1 cellular context compared by ENCODE assay signal in the genomic region with DNA sequence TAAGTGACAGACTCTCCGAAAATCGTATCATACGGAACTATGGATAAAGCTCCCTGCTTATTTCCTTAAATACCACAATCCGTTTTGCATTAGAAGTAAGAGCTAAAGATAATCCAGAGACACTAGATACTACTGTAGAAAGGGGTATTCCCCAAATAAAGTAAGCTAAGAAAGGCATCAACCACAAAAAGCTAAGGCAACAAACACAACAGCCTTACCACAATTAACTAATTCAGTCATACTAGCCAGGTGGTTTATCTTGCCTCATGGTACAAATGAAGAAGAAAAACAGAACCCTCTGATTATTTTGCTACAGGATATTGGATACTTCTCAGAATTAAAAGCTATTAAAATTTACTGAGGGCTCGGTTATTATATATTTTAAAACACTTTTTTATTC.
TF ChIP-seq lines count a peak whose summit lies in the region.

No MANE protein-coding gene starts in this region.

TF ChIP-seq in GM12878, 131 proteins besides CTCF, POLR2A, EP300 and RAD21 (continued from another document and continues in another):
- TF ChIP-seq, protein P1, sequence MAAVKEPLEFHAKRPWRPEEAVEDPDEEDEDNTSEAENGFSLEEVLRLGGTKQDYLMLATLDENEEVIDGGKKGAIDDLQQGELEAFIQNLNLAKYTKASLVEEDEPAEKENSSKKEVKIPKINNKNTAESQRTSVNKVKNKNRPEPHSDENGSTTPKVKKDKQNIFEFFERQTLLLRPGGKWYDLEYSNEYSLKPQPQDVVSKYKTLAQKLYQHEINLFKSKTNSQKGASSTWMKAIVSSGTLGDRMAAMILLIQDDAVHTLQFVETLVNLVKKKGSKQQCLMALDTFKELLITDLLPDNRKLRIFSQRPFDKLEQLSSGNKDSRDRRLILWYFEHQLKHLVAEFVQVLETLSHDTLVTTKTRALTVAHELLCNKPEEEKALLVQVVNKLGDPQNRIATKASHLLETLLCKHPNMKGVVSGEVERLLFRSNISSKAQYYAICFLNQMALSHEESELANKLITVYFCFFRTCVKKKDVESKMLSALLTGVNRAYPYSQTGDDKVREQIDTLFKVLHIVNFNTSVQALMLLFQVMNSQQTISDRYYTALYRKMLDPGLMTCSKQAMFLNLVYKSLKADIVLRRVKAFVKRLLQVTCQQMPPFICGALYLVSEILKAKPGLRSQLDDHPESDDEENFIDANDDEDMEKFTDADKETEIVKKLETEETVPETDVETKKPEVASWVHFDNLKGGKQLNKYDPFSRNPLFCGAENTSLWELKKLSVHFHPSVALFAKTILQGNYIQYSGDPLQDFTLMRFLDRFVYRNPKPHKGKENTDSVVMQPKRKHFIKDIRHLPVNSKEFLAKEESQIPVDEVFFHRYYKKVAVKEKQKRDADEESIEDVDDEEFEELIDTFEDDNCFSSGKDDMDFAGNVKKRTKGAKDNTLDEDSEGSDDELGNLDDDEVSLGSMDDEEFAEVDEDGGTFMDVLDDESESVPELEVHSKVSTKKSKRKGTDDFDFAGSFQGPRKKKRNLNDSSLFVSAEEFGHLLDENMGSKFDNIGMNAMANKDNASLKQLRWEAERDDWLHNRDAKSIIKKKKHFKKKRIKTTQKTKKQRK (IDR thresholded peaks at IDR 0.05; ENCODE audit: low read depth, low read length): no peak
- TF ChIP-seq TCF12 (IDR thresholded peaks at IDR 0.05; ENCODE audit: low read depth, low read length) (peak; percentile 91), ZNF384 (IDR thresholded peaks at IDR 0.05; ENCODE audit: borderline replicate concordance, low read depth, low read length) (no peak), MEF2A (IDR thresholded peaks at IDR 0.05; ENCODE audit: insufficient read depth, low read depth, low read length) (peak; percentile 98), ZBED1 (IDR thresholded peaks at IDR 0.05; ENCODE audit: borderline replicate concordance) (peak; percentile 53; the same call in 1 of the 2 replicates), ZNF622 (IDR thresholded peaks at IDR 0.05) (no peak), KLF5 (IDR thresholded peaks at IDR 0.05; ENCODE audit: partially characterized antibody) (no peak), ETV6 (conservative IDR thresholded peaks at IDR 0.05 in 1 of 2, IDR thresholded peaks at IDR 0.05 in 1 of 2; ENCODE audit: borderline replicate concordance in 1 of 2, low read depth in 1 of 2) (peak in 1 of 2 experiments; percentile 57; a peak in 1 of 4 replicates), HDAC2 (IDR thresholded peaks at IDR 0.05) (no peak), CBFB (IDR thresholded peaks at IDR 0.05; ENCODE audit: low read depth) (peak; percentile 98), BCL11A (IDR thresholded peaks at IDR 0.05; ENCODE audit: low read depth, low read length) (peak; percentile 94), SIX5 (IDR thresholded peaks at IDR 0.05; ENCODE audit: low read depth, low read length, severe bottlenecking) (peak; percentile 7), LARP7 (IDR thresholded peaks at IDR 0.05) (no peak), PAX5 (IDR thresholded peaks at IDR 0.05; ENCODE audit: borderline replicate concordance, low read depth, low read length) (peak; percentile 86), TCF3 (IDR thresholded peaks at IDR 0.05; ENCODE audit: borderline replicate concordance, insufficient read depth, low read depth, low read length) (peak; percentile 92; the same call in 1 of the 2 replicates), EZH2 (IDR thresholded peaks at IDR 0.05; ENCODE audit: borderline replicate concordance, control insufficient read depth, low read depth, low read length) (0 out of 2 replicates have a peak, but pooled peaks have one; percentile 77), SIN3A (IDR thresholded peaks at IDR 0.05; ENCODE audit: low read depth, low read length) (no peak), CREM (IDR thresholded peaks at IDR 0.05; ENCODE audit: low read depth) (peak; percentile 86), KDM1A (IDR thresholded peaks at IDR 0.05; ENCODE audit: borderline replicate concordance) (no peak), IRF4 (IDR thresholded peaks at IDR 0.05; ENCODE audit: low read depth, low read length) (peak; percentile 86), SMAD1 (IDR thresholded peaks at IDR 0.05; ENCODE audit: low read depth, partially characterized antibody) (no peak), NFXL1 (IDR thresholded peaks at IDR 0.05; ENCODE audit: borderline replicate concordance) (no peak), JUND (IDR thresholded peaks at IDR 0.05; ENCODE audit: low read depth, low read length) (no peak), NR2F1 (conservative IDR thresholded peaks at IDR 0.05) (peak; percentile 40; the same call in 1 of the 2 replicates), MEF2B (IDR thresholded peaks at IDR 0.05; ENCODE audit: partially characterized antibody, poor library complexity, severe bottlenecking) (peak; percentile 97)
- TF ChIP-seq, protein P2, sequence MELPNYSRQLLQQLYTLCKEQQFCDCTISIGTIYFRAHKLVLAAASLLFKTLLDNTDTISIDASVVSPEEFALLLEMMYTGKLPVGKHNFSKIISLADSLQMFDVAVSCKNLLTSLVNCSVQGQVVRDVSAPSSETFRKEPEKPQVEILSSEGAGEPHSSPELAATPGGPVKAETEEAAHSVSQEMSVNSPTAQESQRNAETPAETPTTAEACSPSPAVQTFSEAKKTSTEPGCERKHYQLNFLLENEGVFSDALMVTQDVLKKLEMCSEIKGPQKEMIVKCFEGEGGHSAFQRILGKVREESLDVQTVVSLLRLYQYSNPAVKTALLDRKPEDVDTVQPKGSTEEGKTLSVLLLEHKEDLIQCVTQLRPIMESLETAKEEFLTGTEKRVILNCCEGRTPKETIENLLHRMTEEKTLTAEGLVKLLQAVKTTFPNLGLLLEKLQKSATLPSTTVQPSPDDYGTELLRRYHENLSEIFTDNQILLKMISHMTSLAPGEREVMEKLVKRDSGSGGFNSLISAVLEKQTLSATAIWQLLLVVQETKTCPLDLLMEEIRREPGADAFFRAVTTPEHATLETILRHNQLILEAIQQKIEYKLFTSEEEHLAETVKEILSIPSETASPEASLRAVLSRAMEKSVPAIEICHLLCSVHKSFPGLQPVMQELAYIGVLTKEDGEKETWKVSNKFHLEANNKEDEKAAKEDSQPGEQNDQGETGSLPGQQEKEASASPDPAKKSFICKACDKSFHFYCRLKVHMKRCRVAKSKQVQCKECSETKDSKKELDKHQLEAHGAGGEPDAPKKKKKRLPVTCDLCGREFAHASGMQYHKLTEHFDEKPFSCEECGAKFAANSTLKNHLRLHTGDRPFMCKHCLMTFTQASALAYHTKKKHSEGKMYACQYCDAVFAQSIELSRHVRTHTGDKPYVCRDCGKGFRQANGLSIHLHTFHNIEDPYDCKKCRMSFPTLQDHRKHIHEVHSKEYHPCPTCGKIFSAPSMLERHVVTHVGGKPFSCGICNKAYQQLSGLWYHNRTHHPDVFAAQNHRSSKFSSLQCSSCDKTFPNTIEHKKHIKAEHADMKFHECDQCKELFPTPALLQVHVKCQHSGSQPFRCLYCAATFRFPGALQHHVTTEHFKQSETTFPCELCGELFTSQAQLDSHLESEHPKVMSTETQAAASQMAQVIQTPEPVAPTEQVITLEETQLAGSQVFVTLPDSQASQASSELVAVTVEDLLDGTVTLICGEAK (IDR thresholded peaks at IDR 0.05; ENCODE audit: borderline replicate concordance): peak; percentile 14; the same call in 1 of the 2 replicates
- TF ChIP-seq, protein P3, sequence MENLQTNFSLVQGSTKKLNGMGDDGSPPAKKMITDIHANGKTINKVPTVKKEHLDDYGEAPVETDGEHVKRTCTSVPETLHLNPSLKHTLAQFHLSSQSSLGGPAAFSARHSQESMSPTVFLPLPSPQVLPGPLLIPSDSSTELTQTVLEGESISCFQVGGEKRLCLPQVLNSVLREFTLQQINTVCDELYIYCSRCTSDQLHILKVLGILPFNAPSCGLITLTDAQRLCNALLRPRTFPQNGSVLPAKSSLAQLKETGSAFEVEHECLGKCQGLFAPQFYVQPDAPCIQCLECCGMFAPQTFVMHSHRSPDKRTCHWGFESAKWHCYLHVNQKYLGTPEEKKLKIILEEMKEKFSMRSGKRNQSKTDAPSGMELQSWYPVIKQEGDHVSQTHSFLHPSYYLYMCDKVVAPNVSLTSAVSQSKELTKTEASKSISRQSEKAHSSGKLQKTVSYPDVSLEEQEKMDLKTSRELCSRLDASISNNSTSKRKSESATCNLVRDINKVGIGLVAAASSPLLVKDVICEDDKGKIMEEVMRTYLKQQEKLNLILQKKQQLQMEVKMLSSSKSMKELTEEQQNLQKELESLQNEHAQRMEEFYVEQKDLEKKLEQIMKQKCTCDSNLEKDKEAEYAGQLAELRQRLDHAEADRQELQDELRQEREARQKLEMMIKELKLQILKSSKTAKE (IDR thresholded peaks at IDR 0.05; ENCODE audit: low read depth, poor library complexity, severe bottlenecking): peak; percentile 90
- TF ChIP-seq, protein P4, sequence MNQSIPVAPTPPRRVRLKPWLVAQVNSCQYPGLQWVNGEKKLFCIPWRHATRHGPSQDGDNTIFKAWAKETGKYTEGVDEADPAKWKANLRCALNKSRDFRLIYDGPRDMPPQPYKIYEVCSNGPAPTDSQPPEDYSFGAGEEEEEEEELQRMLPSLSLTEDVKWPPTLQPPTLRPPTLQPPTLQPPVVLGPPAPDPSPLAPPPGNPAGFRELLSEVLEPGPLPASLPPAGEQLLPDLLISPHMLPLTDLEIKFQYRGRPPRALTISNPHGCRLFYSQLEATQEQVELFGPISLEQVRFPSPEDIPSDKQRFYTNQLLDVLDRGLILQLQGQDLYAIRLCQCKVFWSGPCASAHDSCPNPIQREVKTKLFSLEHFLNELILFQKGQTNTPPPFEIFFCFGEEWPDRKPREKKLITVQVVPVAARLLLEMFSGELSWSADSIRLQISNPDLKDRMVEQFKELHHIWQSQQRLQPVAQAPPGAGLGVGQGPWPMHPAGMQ (IDR thresholded peaks at IDR 0.05; ENCODE audit: borderline replicate concordance): no peak
- TF ChIP-seq, protein P5, sequence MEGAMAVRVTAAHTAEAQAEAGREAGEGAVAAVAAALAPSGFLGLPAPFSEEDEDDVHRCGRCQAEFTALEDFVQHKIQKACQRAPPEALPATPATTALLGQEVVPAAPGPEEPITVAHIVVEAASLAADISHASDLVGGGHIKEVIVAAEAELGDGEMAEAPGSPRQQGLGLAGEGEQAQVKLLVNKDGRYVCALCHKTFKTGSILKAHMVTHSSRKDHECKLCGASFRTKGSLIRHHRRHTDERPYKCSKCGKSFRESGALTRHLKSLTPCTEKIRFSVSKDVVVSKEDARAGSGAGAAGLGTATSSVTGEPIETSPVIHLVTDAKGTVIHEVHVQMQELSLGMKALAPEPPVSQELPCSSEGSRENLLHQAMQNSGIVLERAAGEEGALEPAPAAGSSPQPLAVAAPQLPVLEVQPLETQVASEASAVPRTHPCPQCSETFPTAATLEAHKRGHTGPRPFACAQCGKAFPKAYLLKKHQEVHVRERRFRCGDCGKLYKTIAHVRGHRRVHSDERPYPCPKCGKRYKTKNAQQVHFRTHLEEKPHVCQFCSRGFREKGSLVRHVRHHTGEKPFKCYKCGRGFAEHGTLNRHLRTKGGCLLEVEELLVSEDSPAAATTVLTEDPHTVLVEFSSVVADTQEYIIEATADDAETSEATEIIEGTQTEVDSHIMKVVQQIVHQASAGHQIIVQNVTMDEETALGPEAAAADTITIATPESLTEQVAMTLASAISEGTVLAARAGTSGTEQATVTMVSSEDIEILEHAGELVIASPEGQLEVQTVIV (IDR thresholded peaks at IDR 0.05; ENCODE audit: borderline replicate concordance, partially characterized antibody): no peak
- TF ChIP-seq, protein P6, sequence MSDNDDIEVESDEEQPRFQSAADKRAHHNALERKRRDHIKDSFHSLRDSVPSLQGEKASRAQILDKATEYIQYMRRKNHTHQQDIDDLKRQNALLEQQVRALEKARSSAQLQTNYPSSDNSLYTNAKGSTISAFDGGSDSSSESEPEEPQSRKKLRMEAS (IDR thresholded peaks at IDR 0.05; ENCODE audit: low read depth, low read length): no peak
- TF ChIP-seq, protein P7, sequence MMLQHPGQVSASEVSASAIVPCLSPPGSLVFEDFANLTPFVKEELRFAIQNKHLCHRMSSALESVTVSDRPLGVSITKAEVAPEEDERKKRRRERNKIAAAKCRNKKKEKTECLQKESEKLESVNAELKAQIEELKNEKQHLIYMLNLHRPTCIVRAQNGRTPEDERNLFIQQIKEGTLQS (IDR thresholded peaks at IDR 0.05; ENCODE audit: borderline replicate concordance, extremely low read depth, low read depth, low read length): no peak
- TF ChIP-seq, protein P8, sequence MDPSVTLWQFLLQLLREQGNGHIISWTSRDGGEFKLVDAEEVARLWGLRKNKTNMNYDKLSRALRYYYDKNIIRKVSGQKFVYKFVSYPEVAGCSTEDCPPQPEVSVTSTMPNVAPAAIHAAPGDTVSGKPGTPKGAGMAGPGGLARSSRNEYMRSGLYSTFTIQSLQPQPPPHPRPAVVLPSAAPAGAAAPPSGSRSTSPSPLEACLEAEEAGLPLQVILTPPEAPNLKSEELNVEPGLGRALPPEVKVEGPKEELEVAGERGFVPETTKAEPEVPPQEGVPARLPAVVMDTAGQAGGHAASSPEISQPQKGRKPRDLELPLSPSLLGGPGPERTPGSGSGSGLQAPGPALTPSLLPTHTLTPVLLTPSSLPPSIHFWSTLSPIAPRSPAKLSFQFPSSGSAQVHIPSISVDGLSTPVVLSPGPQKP (IDR thresholded peaks at IDR 0.05; ENCODE audit: low read depth, low read length): no peak
- TF ChIP-seq, protein P9, sequence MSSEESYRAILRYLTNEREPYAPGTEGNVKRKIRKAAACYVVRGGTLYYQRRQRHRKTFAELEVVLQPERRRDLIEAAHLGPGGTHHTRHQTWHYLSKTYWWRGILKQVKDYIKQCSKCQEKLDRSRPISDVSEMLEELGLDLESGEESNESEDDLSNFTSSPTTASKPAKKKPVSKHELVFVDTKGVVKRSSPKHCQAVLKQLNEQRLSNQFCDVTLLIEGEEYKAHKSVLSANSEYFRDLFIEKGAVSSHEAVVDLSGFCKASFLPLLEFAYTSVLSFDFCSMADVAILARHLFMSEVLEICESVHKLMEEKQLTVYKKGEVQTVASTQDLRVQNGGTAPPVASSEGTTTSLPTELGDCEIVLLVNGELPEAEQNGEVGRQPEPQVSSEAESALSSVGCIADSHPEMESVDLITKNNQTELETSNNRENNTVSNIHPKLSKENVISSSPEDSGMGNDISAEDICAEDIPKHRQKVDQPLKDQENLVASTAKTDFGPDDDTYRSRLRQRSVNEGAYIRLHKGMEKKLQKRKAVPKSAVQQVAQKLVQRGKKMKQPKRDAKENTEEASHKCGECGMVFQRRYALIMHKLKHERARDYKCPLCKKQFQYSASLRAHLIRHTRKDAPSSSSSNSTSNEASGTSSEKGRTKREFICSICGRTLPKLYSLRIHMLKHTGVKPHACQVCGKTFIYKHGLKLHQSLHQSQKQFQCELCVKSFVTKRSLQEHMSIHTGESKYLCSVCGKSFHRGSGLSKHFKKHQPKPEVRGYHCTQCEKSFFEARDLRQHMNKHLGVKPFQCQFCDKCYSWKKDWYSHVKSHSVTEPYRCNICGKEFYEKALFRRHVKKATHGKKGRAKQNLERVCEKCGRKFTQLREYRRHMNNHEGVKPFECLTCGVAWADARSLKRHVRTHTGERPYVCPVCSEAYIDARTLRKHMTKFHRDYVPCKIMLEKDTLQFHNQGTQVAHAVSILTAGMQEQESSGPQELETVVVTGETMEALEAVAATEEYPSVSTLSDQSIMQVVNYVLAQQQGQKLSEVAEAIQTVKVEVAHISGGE (CRISPR knock-in tag; IDR thresholded peaks at IDR 0.05): no peak
